ENCODE assay signal across 9 cellular contexts in genomic region chr5:173689713-173690360, GRCh38.
DNase-seq lines count a peak whose midpoint lies in the region; ATAC-seq and TF ChIP-seq lines count a peak whose summit lies in the region.
"Had no signal": no experiment of that assay in that cellular context is flagged by ENCODE, and none has a peak within 500 bp of the region (broad histone marks: within the 10 kb centered on the region; RNA-seq: fewer than 3 reads in every experiment).

No MANE protein-coding gene starts in this region.

- H3K4me3 Mint-ChIP-seq in Caco-2 (ENCODE audit: unreplicated experiment): no peak overlapping the region
- peak overlapping the region; percentile 49 for H3K4me3 Mint-ChIP-seq in memory B cell
- no peak overlapping the region for H3K4me3 Mint-ChIP-seq in CD14-positive monocyte

- peak overlapping the region; percentile 55 for H3K27ac Mint-ChIP-seq in Caco-2 (ENCODE audit: unreplicated experiment)
- H3K27ac Mint-ChIP-seq in memory B cell: peak overlapping the region; percentile 75
- H3K27ac Mint-ChIP-seq in CD14-positive monocyte: peak overlapping the region in 1 of 7 donors; percentile 40

- DNase-seq in Caco-2 (no peak), memory B cell (ENCODE audit: low spot score in 2 of 2) (peak in 1 of 2 donors; percentile 26), CD14-positive monocyte (ENCODE audit: low spot score) (no peak), AG08395 (ENCODE audit: low spot score) (no peak)
- no peak for DNase-seq in activated naive CD4-positive, alpha-beta T cell treated with anti-CD3 and anti-CD28 coated beads, Interleukin-2, amount 50 U/mL, for 16 hours
- DNase-seq: NCI-H774 had no signal

- peaks cover 10% of the 10 kb centered on the region; the same call in 1 of the 2 replicates for H3K9me3 ChIP-seq in Caco-2

- H3K4me1 Mint-ChIP-seq in Caco-2 (ENCODE audit: low read depth, unreplicated experiment) (no peaks in the 10 kb centered on the region), memory B cell (peaks cover 31% of the 10 kb centered on the region), CD14-positive monocyte (peaks cover 14% of the 10 kb centered on the region)

- CTCF ChIA-PET in Caco-2 (lab: Charles Lee): interaction anchor here (0.8 kb wide), 1 partner anchor 18 kb away, joined by 4 read pairs; no protein-coding TSS in a partner anchor

- H3K9me3 Mint-ChIP-seq in Caco-2 (ENCODE audit: unreplicated experiment) (no peaks in the 10 kb centered on the region), memory B cell (no peaks in the 10 kb centered on the region), CD14-positive monocyte (peaks cover 2 to 9% (median 4%) of the 10 kb centered on the region in 7 donors)

- POLR2A ChIA-PET in Caco-2 (lab: Charles Lee): interaction anchor here (1.1 kb wide), 1 partner anchor 201 kb away, joined by 3 read pairs; no protein-coding TSS in a partner anchor

- BruUV-seq in Caco-2 (replicated peaks; lab: Mats Ljungman, UMichigan): TSS peak; percentile 97

- H3K27me3 Mint-ChIP-seq in Caco-2 (ENCODE audit: insufficient read depth, unreplicated experiment): no peaks in the 10 kb centered on the region
- no peaks in the 10 kb centered on the region for H3K27me3 Mint-ChIP-seq in memory B cell
- peaks cover 0 to 2% (median 0%) of the 10 kb centered on the region in 3 donors for H3K27me3 Mint-ChIP-seq in CD14-positive monocyte (ENCODE audit: low read depth in 3 of 3)

- H3K4me1 ChIP-seq in Caco-2: peaks cover 45% of the 10 kb centered on the region

- no peaks in the 10 kb centered on the region for H3K36me3 Mint-ChIP-seq in Caco-2 (ENCODE audit: insufficient read depth, unreplicated experiment)
- H3K36me3 Mint-ChIP-seq in memory B cell: peaks cover 1% of the 10 kb centered on the region
- H3K36me3 Mint-ChIP-seq in CD14-positive monocyte: no peaks in the 10 kb centered on the region

- no peak overlapping the region for H3K4me3 ChIP-seq in Caco-2 (ENCODE audit: low read depth, low read length)

- H3K27me3 ChIP-seq in Caco-2 (replicated peaks; ENCODE audit: control insufficient read depth, insufficient read depth, low read length): no peaks in the 10 kb centered on the region

- TF ChIP-seq CTCF in Caco-2 (IDR thresholded peaks at IDR 0.05; ENCODE audit: insufficient read depth in 1 of 2, low read depth in 1 of 2, low read length in 1 of 2, severe bottlenecking in 1 of 2, unreplicated experiment in 1 of 2) (peak in 1 of 2 experiments; percentile 4), VCaP (conservative IDR thresholded peaks at IDR 0.05) (peak; percentile 25), CD14-positive monocyte (IDR thresholded peaks at IDR 0.05) (no peak)

- intact Hi-C loops in Caco-2 (cut with micrococcal nuclease; ENCODE audit: unreplicated experiment) (loop anchor here (10.0 kb wide), 1 partner anchor 75 kb away; no protein-coding TSS in a partner anchor), CD14-positive monocyte (cut with micrococcal nuclease) (no loop called here)

- H3K27ac ChIP-seq in VCaP: peak overlapping the region; percentile 74

- no peaks in the 10 kb centered on the region for H3K36me3 ChIP-seq in Caco-2 (ENCODE audit: control insufficient read depth, insufficient read depth, low read length)

- peak; percentile 47 for ATAC-seq in GM21367 (IDR thresholded peaks at IDR 0.05; ENCODE audit: unreplicated experiment)
- ATAC-seq in memory B cell (ENCODE audit: low read depth): peak; percentile 78
- ATAC-seq in HG03520 (IDR thresholded peaks at IDR 0.05; ENCODE audit: unreplicated experiment): no peak
